In the genomic region with DNA sequence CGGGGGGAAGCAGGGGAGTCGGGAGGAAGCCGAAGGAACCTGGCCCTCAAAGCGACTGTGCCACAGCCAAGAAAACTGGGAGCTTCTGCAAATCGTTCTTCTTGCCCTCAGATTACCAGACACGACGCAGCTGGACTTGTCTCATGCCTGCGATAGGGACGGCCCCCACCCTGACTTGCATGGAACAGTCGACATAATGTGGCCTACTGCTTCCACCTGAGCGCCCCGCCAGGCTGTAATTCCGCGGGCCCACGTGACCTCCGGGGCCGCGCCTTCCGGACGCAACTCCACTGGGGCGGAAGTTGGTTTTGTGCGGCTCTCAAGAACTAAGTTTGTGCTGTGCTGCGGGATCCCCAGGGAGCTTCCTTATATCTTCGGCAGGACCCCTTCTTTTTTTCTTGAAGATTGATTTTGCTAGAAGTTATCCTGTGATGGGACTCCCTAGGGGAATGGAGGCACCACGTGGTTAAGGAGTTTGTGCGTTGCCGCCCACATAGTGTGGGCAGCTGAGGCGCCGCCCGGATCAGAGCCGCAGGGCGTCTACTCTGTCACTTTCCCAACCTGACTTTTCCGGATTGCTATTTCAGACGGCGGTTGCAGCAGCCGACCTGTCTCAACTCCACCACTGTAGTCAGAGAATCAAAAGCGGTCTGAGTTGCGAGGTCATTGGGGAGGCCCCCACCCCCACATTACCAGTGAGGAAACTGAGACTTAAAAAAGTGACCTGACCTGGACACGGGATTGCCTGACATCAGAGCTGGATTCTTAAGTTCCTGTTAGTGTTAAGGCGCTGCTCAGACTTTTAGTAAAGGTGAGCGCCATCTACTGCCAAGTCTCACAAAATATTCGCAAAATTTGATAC, we compare ENCODE assay signal across 8 cellular contexts. TPM values are rescaled to one million over a fixed set of nuclear protein-coding genes. Genes with fewer than 3 reads are reported as not detected.
DNase-seq lines count a peak whose midpoint lies in the region; ATAC-seq, FAIRE-seq and TF ChIP-seq lines count a peak whose summit lies in the region.

No MANE protein-coding gene starts in this region.

- no peaks in the 10 kb centered on the region for H4K20me1 ChIP-seq in mammary epithelial cell (ENCODE audit: insufficient read depth, low read length)

- H3K27me3 ChIP-seq in AG04450 (ENCODE audit: control insufficient read depth, insufficient read depth, low read length) = peaks cover 3% of the 10 kb centered on the region
- no peaks in the 10 kb centered on the region for H3K27me3 ChIP-seq in WERI-Rb-1 (ENCODE audit: insufficient read depth, low read depth, severe bottlenecking)
- no peaks in the 10 kb centered on the region for H3K27me3 ChIP-seq in mammary epithelial cell (ENCODE audit: insufficient read depth, low read length)
- no peaks in the 10 kb centered on the region for H3K27me3 ChIP-seq in small intestine (ENCODE audit: control insufficient read depth in 2 of 2, insufficient read depth in 2 of 2, low read length in 2 of 2)

- H3K9ac ChIP-seq in mammary epithelial cell (ENCODE audit: insufficient read depth, low read length) = peak overlapping the region; percentile 94

- H3K4me1 ChIP-seq in mammary epithelial cell (ENCODE audit: insufficient read depth, low read length) = peaks cover 29% of the 10 kb centered on the region
- H3K4me1 ChIP-seq in small intestine (ENCODE audit: control insufficient read depth in 2 of 2, insufficient read depth in 1 of 2, low read depth in 1 of 2, low read length in 1 of 2) = peaks cover 2 to 12% of the 10 kb centered on the region in 2 donors

- H3K4me3 ChIP-seq in AG04450 (ENCODE audit: low read depth, low read length) (peak overlapping the region; percentile 98), WERI-Rb-1 (ENCODE audit: low read depth, low read length) (peak overlapping the region; percentile 97), mammary epithelial cell (replicated peaks in 1 of 3; ENCODE audit: insufficient read depth in 1 of 3, low read depth in 2 of 3, low read length in 3 of 3) (peak overlapping the region; percentile 70 to 100 (median 95)), small intestine (ENCODE audit: low read depth in 1 of 2, low read length in 2 of 2) (peak overlapping the region; percentile 79 to 96)

- H3K36me3 ChIP-seq in WERI-Rb-1 (peaks cover 13% of the 10 kb centered on the region), mammary epithelial cell (ENCODE audit: insufficient read depth, low read length) (peaks cover 4% of the 10 kb centered on the region), small intestine (ENCODE audit: control insufficient read depth in 2 of 2, insufficient read depth in 2 of 2, low read length in 2 of 2) (peaks cover 0 to 3% of the 10 kb centered on the region in 2 donors)

- intact Hi-C loops in mammary epithelial cell (cut with micrococcal nuclease) = loop anchor here (1.0 to 10.0 kb wide), 6 partner anchors 57 to 841 kb away; a partner anchor contains a TSS

- peak; percentile 10 for FAIRE-seq in small intestine (lab: Jason Lieb, UNC)

- POLR2A ChIA-PET in AG04450 (lab: Yijun Ruan, JAX) = interaction anchor here (0.6 to 2.7 kb wide), 8 partner anchors 10 to 1190 kb away, joined by 3 to 22 read pairs (median 4); a partner anchor contains a TSS

- dilution Hi-C loops in mammary epithelial cell (cut with HindIII; ENCODE audit: low sequenced_read_pairs) = no loop called here

- in situ Hi-C loops in mammary epithelial cell (cut with MboI; ENCODE audit: low sequenced_read_pairs in 2 of 2) = loop anchor here in 1 of 2 donors (10.0 to 25.0 kb wide), 2 partner anchors 198 to 821 kb away; a partner anchor contains a TSS

- H3K79me2 ChIP-seq in mammary epithelial cell (ENCODE audit: insufficient read depth, low read length) = peaks cover 40% of the 10 kb centered on the region

- TSS peak; percentile 70 for BruUV-seq in mammary epithelial cell (replicated peaks; lab: Mats Ljungman, UMichigan)

- H3K4me2 ChIP-seq in mammary epithelial cell (ENCODE audit: insufficient read depth, low read depth, low read length) = peak overlapping the region; percentile 88

- TF ChIP-seq CTCF in AG04450 (IDR thresholded peaks at IDR 0.05; ENCODE audit: low read depth, low read length) = peak; percentile 53
- peak; percentile 36; the same call in 1 of the 2 replicates for TF ChIP-seq CTCF in WERI-Rb-1 (IDR thresholded peaks at IDR 0.05; ENCODE audit: low read depth, low read length)
- peak; percentile 42 to 61 for TF ChIP-seq CTCF in mammary epithelial cell (conservative IDR thresholded peaks at IDR 0.05 in 1 of 2, IDR thresholded peaks at IDR 0.05 in 1 of 2; ENCODE audit: extremely low read depth in 1 of 2, insufficient read depth in 1 of 2, low read depth in 1 of 2, low read length in 2 of 2)

- 3% methylated on average over 37 of the region's 42 CpGs for WGBS in mammary epithelial cell (ENCODE audit: low coverage, missing lambda C conversion rate)
- WGBS in small intestine, 3 donors = 0% methylated on average over 42 of the region's 42 CpGs

- H3K27ac ChIP-seq in AG04450 (ENCODE audit: low read depth, low read length) (peak overlapping the region; percentile 99), WERI-Rb-1 (peak overlapping the region; percentile 98), mammary epithelial cell (ENCODE audit: insufficient read depth, low read depth, low read length) (peak overlapping the region; percentile 98), small intestine (ENCODE audit: low read depth in 1 of 2, low read length in 1 of 2) (peak overlapping the region; percentile 97 to 100)

- CTCF ChIA-PET in AG04450 (lab: Charles Lee) = interaction anchor here (0.6 to 4.4 kb wide), 13 partner anchors 9 to 310 kb away, joined by 3 to 47 read pairs (median 4); a partner anchor contains a TSS
- CTCF ChIA-PET in mammary epithelial cell (lab: Charles Lee; ENCODE audit: low non-redundant PET) = interaction anchor here (0.6 to 1.7 kb wide), 6 partner anchors 53 to 841 kb away, joined by 3 to 13 read pairs (median 3); no protein-coding TSS in a partner anchor

- peak; percentile 60 for ATAC-seq in GM18870 (IDR thresholded peaks at IDR 0.05; ENCODE audit: unreplicated experiment)
- peak; percentile 58 for ATAC-seq in HG03139 (IDR thresholded peaks at IDR 0.05; ENCODE audit: unreplicated experiment)

- DNase-seq in AG04450 (ENCODE audit: low read depth, low spot score) (peak; percentile 87), NCI-H2196 (lab: John Stamatoyannopoulos, UW; ENCODE audit: unreplicated experiment) (peak; percentile 93), WERI-Rb-1 (peak; percentile 92), mammary epithelial cell (peak; percentile 93), iPS-NIHi11 (ENCODE audit: low spot score) (peak; percentile 94), small intestine (peak; percentile 96)

- H3K9me3 ChIP-seq in AG04450 (ENCODE audit: control insufficient read depth, insufficient read depth, low read length) (no peaks in the 10 kb centered on the region; the same call in 1 of the 2 replicates), WERI-Rb-1 (ENCODE audit: severe bottlenecking) (no peaks in the 10 kb centered on the region), mammary epithelial cell (replicated peaks; ENCODE audit: insufficient read depth, low read length) (no peaks in the 10 kb centered on the region), small intestine (ENCODE audit: control insufficient read depth, low read depth) (no peaks in the 10 kb centered on the region)

- peak overlapping the region; percentile 88 for H2AFZ ChIP-seq in mammary epithelial cell (ENCODE audit: low read depth, low read length)

RNA-seq across cellular contexts. Expression of a gene that starts 0.5 kb away (rescaled TPM):
- 344 and 383 TPM in 2 replicates for polyA plus RNA-seq in AG04450 (2011; rRNA removed)
- 292 and 328 TPM in 2 replicates for polyA minus RNA-seq in AG04450 (2011; rRNA and poly(A)+ RNA removed)
- 100 to 1,000 TPM; 113 to 145 TPM for total RNA-seq in mammary epithelial cell
- 94.8 TPM for polyA plus RNA-seq in mammary epithelial cell
- 149 TPM for polyA minus RNA-seq in mammary epithelial cell
- polyA plus RNA-seq in small intestine = 100 to 1,000 TPM; 151 to 172 (median 172) TPM

RNA-seq across cellular contexts. Expression of a gene that starts 57.6 kb away (rescaled TPM):
- 0.71 and 0.83 TPM in 2 replicates for polyA plus RNA-seq in AG04450 (2011; rRNA removed)
- not detected in 2 replicates for polyA minus RNA-seq in AG04450 (2011; rRNA and poly(A)+ RNA removed)
- 1 to 10 TPM in 1 of 2 donors, under 1 TPM in 1; 0.61 to 4.2 TPM for total RNA-seq in mammary epithelial cell
- polyA plus RNA-seq in mammary epithelial cell = 0.45 TPM
- polyA minus RNA-seq in mammary epithelial cell = not detected
- polyA plus RNA-seq in small intestine = under 1 TPM in 2 of 3 donors, not detected in 1; 0.22 to 0.76 TPM

RNA-seq across cellular contexts. Expression of a gene that starts 57.7 kb away (rescaled TPM):
- polyA plus RNA-seq in AG04450 (2011; rRNA removed) = 4.5 and 5.4 TPM in 2 replicates
- 11.4 and 13.4 TPM in 2 replicates for polyA minus RNA-seq in AG04450 (2011; rRNA and poly(A)+ RNA removed)
- total RNA-seq in mammary epithelial cell = 10 to 100 TPM; 11.3 to 11.7 TPM
- 19.5 TPM for polyA plus RNA-seq in mammary epithelial cell
- 52.3 TPM for polyA minus RNA-seq in mammary epithelial cell
- 10 to 100 TPM; 14.3 to 19.5 (median 17.1) TPM for polyA plus RNA-seq in small intestine

Comparison
In these comparisons a context has a peak if more than half of its experiments do, and no peak if none do; other contexts are left out.
1. Peak in every context shown above with its lines: DNase-seq, ATAC-seq, H3K4me3 ChIP-seq and H3K27ac ChIP-seq.